In the genomic region with DNA sequence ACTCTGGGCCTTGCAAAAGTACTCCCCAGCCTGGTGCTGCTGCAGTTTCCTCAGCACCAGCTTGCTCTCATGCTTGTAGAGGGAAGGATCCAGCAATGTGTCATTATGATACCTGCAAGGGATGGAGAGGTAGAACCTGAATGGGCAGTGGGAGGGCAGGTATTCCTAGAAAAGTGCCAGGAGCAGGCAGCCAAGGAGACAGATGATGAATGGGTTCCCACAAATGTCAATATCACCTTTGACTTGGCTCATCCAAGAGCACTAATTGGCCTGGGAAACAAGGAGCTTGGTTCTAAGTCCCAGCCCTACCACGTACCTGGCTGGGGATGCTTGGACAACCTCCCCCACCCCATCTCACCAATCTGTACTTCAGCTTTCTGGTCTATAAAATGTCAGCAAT, we compare ENCODE assay signal across 20 cellular contexts. TPM values are rescaled to one million over a fixed set of nuclear protein-coding genes. Genes with fewer than 3 reads are reported as not detected.
"Had no signal": no experiment of that assay in that cellular context is flagged by ENCODE, and none has a peak within 500 bp of the region (broad histone marks: within the 10 kb centered on the region; RNA-seq: fewer than 3 reads in every experiment).

No MANE protein-coding gene starts in this region.

- DNase-seq: effector CD8-positive, alpha-beta T cell; gastrocnemius medialis; heart right ventricle; immature natural killer cell; left lung; lower lobe of right lung; midbrain; psoas muscle; retina; spleen; stimulated activated CD4-positive, alpha-beta T cell treated with anti-CD3 and anti-CD28 coated beads, Interleukin-15, amount 100 ng/mL, for 24 hours; stimulated activated CD4-positive, alpha-beta T cell treated with anti-CD3 and anti-CD28 coated beads, Interleukin-1b, Interleukin-23, amount 100 ng/mL, for 48 hours; stimulated activated CD4-positive, alpha-beta T cell treated with anti-CD3 and anti-CD28 coated beads, Interleukin-4, amount 100 ng/mL, for 24 hours; tibial artery; upper lobe of left lung had no signal

- H2AFZ ChIP-seq: parathyroid adenoma had no signal

- H3K4me1 ChIP-seq: gastrocnemius medialis, heart right ventricle, left lung, lower lobe of right lung, psoas muscle, right lobe of liver, spleen, tibial artery, upper lobe of left lung, vagina had no signal

- H3K4me3 ChIP-seq: coronary artery, gastrocnemius medialis, heart right ventricle, left lung, lower lobe of right lung, psoas muscle, right lobe of liver, spleen, tibial artery, upper lobe of left lung, vagina had no signal

- FAIRE-seq: keratinocyte had no signal

- H3K27me3 ChIP-seq: gastrocnemius medialis, heart right ventricle, left lung, right lobe of liver, spleen, tibial artery, upper lobe of left lung, vagina had no signal

- H3K9ac ChIP-seq: parathyroid adenoma had no signal

- H3K36me3 ChIP-seq: gastrocnemius medialis, heart right ventricle, left lung, lower lobe of right lung, right lobe of liver, spleen, tibial artery, upper lobe of left lung, vagina had no signal

- H3K9me3 ChIP-seq: gastrocnemius medialis, heart right ventricle, left lung, lower lobe of right lung, psoas muscle, right lobe of liver, spleen, tibial artery, upper lobe of left lung, vagina had no signal

- H3K27ac ChIP-seq: coronary artery, gastrocnemius medialis, heart right ventricle, left lung, lower lobe of right lung, parathyroid adenoma, psoas muscle, right lobe of liver, spleen, tibial artery, upper lobe of left lung, vagina had no signal

RNA-seq across cellular contexts. Expression of gene CILP, which starts 9.4 kb away (rescaled TPM):
- polyA plus RNA-seq: keratinocyte had no signal
